11 cellular contexts compared by ENCODE assay signal in genomic region chr12:14442221-14442881, GRCh38.
DNase-seq lines count a peak whose midpoint lies in the region; ATAC-seq and TF ChIP-seq lines count a peak whose summit lies in the region.
"Had no signal": no experiment of that assay in that cellular context is flagged by ENCODE, and none has a peak within 500 bp of the region (broad histone marks: within the 10 kb centered on the region; RNA-seq: fewer than 3 reads in every experiment).

No MANE protein-coding gene starts in this region.

- H3K4me3 Mint-ChIP-seq in endodermal cell (no peak overlapping the region), memory B cell (no peak overlapping the region)
- no peak overlapping the region for H3K4me3 Mint-ChIP-seq in activated T-helper 2 cell treated with anti-CD3 and anti-CD28 coated beads, Interferon-gamma antibody, Interleukin-2, Interleukin-4, amounts not matched to agents 10 μg/mL and 5 μg/mL and 100 μg/mL, durations not matched to agents 14 hours and 24 hours and 36 hours (ENCODE audit: low read depth)

- H3K4me1 Mint-ChIP-seq in endodermal cell = no peaks in the 10 kb centered on the region
- H3K4me1 Mint-ChIP-seq in memory B cell = peaks cover 7% of the 10 kb centered on the region
- peaks cover 4% of the 10 kb centered on the region for H3K4me1 Mint-ChIP-seq in activated T-helper 2 cell treated with anti-CD3 and anti-CD28 coated beads, Interferon-gamma antibody, Interleukin-2, Interleukin-4, amounts not matched to agents 10 μg/mL and 5 μg/mL and 100 μg/mL, durations not matched to agents 14 hours and 24 hours and 36 hours (ENCODE audit: low read depth)

- H3K27ac Mint-ChIP-seq in endodermal cell (no peak overlapping the region), memory B cell (peak overlapping the region; percentile 79)
- H3K27ac Mint-ChIP-seq in activated T-helper 2 cell treated with anti-CD3 and anti-CD28 coated beads, Interferon-gamma antibody, Interleukin-2, Interleukin-4, amounts not matched to agents 10 μg/mL and 5 μg/mL and 100 μg/mL, durations not matched to agents 14 hours and 24 hours and 36 hours = no peak overlapping the region

- H3K27me3 Mint-ChIP-seq in endodermal cell (ENCODE audit: insufficient read depth) = no peaks in the 10 kb centered on the region
- no peaks in the 10 kb centered on the region for H3K27me3 Mint-ChIP-seq in memory B cell
- H3K27me3 Mint-ChIP-seq in activated T-helper 2 cell treated with anti-CD3 and anti-CD28 coated beads, Interferon-gamma antibody, Interleukin-2, Interleukin-4, amounts not matched to agents 10 μg/mL and 5 μg/mL and 100 μg/mL, durations not matched to agents 14 hours and 24 hours and 36 hours (ENCODE audit: low read depth) = no peaks in the 10 kb centered on the region

- H3K36me3 Mint-ChIP-seq in endodermal cell (ENCODE audit: low read depth) (peaks cover 82% of the 10 kb centered on the region), memory B cell (peaks cover 31% of the 10 kb centered on the region)
- peaks cover 77% of the 10 kb centered on the region for H3K36me3 Mint-ChIP-seq in activated T-helper 2 cell treated with anti-CD3 and anti-CD28 coated beads, Interferon-gamma antibody, Interleukin-2, Interleukin-4, amounts not matched to agents 10 μg/mL and 5 μg/mL and 100 μg/mL, durations not matched to agents 14 hours and 24 hours and 36 hours (ENCODE audit: low read depth)

- TF ChIP-seq CTCF in endodermal cell (conservative IDR thresholded peaks at IDR 0.05) = peak; percentile 3
- TF ChIP-seq CTCF in testis (IDR thresholded peaks at IDR 0.05) = no peak

- H3K27me3 ChIP-seq in endodermal cell (ENCODE audit: control insufficient read depth, insufficient read depth, low read length, poor library complexity, severe bottlenecking) (no peaks in the 10 kb centered on the region), testis (no peaks in the 10 kb centered on the region)

- TF ChIP-seq POLR2A in testis (IDR thresholded peaks at IDR 0.05) = no peak

- no peak overlapping the region for H3K27ac ChIP-seq in endodermal cell (ENCODE audit: low read depth, low read length)
- H3K27ac ChIP-seq in testis = peak overlapping the region; percentile 57 to 78

- H3K36me3 ChIP-seq in endodermal cell (ENCODE audit: control insufficient read depth, insufficient read depth, low read length) = peaks cover 69% of the 10 kb centered on the region
- H3K36me3 ChIP-seq in testis (ENCODE audit: low read depth, missing control alignments) = no peaks in the 10 kb centered on the region

- WGBS in endodermal cell (ENCODE audit: insufficient coverage in 1 of 2, insufficient read length in 1 of 2), 2 experiments = 95 to 100% methylated on average over 4 to 5 of the region's 5 CpGs
- 40 to 44% methylated on average over 5 of the region's 5 CpGs for WGBS in testis, 2 donors

- ATAC-seq in memory B cell (ENCODE audit: low read depth) (no peak), esophagus mucosa (no peak)

- H3K4me1 ChIP-seq in endodermal cell (ENCODE audit: control insufficient read depth, insufficient read depth, low read length) (no peaks in the 10 kb centered on the region), testis (peaks cover 11% of the 10 kb centered on the region)

- H3K9ac ChIP-seq in endodermal cell (ENCODE audit: extremely low read depth, low read length, poor library complexity, severe bottlenecking) = no peak overlapping the region

- intact Hi-C loops in testis (cut with DNase I; ENCODE audit: low total_unique reads) = no loop called here
- intact Hi-C loops in activated T-helper 2 cell treated with anti-CD3 and anti-CD28 coated beads, Interferon-gamma antibody, Interleukin-2, Interleukin-4, amounts not matched to agents 10 μg/mL and 5 μg/mL and 100 μg/mL, durations not matched to agents 14 hours and 24 hours and 36 hours (cut with micrococcal nuclease) = no loop called here

- no peaks in the 10 kb centered on the region for H3K9me3 Mint-ChIP-seq in endodermal cell
- H3K9me3 Mint-ChIP-seq in memory B cell = peaks cover 4% of the 10 kb centered on the region
- H3K9me3 Mint-ChIP-seq in activated T-helper 2 cell treated with anti-CD3 and anti-CD28 coated beads, Interferon-gamma antibody, Interleukin-2, Interleukin-4, amounts not matched to agents 10 μg/mL and 5 μg/mL and 100 μg/mL, durations not matched to agents 14 hours and 24 hours and 36 hours = peaks cover 5% of the 10 kb centered on the region

- no peaks in the 10 kb centered on the region for H3K9me3 ChIP-seq in endodermal cell (ENCODE audit: control insufficient read depth, low read length)
- H3K9me3 ChIP-seq in testis = no peaks in the 10 kb centered on the region

- DNase-seq in MV-4-11 (lab: John Stamatoyannopoulos, UW) = peak; percentile 82
- no peak for DNase-seq in endodermal cell
- no peak for DNase-seq in memory B cell (ENCODE audit: low spot score in 2 of 2)
- DNase-seq in testis = no peak
- DNase-seq in stimulated activated CD4-positive, alpha-beta T cell treated with anti-CD3 and anti-CD28 coated beads, Interleukin-15, amount 100 ng/mL, for 24 hours = no peak
- DNase-seq in activated T-helper 2 cell treated with anti-CD3 and anti-CD28 coated beads, Interferon-gamma antibody, Interleukin-2, Interleukin-4, amounts not matched to agents 10 μg/mL and 5 μg/mL and 100 μg/mL, durations not matched to agents 14 hours and 24 hours and 36 hours (ENCODE audit: low spot score) = no peak
- DNase-seq: effector memory CD4-positive, alpha-beta T cell; IMR-90; NCI-H187; T-helper 9 cell had no signal

- H3K4me3 ChIP-seq in endodermal cell (ENCODE audit: low read length) (no peak overlapping the region), testis (no peak overlapping the region)
